Comparison of ENCODE assay signal across 14 cellular contexts in the genomic region with DNA sequence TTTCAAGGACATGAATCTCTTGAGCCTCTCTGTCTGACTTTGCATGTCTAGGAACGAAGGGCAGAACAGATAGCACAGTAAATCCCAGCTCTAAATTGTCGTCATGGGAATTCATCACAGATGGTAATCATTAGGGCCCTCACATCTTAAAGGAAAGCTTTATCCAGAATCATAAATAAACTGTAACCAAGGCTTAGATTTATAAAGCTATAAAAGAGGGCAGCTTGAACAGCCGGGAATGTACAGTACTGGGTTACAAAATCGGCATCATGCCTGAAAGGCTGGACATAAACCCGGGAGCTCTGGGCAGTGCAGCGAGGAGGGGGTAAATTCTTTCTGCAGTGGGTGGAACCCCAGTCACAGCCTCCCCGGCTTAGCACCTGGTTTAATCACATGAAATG.
DNase-seq lines count a peak whose midpoint lies in the region; ATAC-seq and TF ChIP-seq lines count a peak whose summit lies in the region.
"Had no signal": no experiment of that assay in that cellular context is flagged by ENCODE, and none has a peak within 500 bp of the region (broad histone marks: within the 10 kb centered on the region; RNA-seq: fewer than 3 reads in every experiment).

No MANE protein-coding gene starts in this region.

- peaks cover 13% of the 10 kb centered on the region for H3K79me2 ChIP-seq in smooth muscle cell (ENCODE audit: low read depth)

- H3K36me3 ChIP-seq in smooth muscle cell (ENCODE audit: low read depth) = peaks cover 16% of the 10 kb centered on the region

- H3K9me3 ChIP-seq in smooth muscle cell (replicated peaks; ENCODE audit: low read depth) = no peaks in the 10 kb centered on the region
- no peaks in the 10 kb centered on the region for H3K9me3 ChIP-seq in right cardiac atrium (ENCODE audit: control insufficient read depth, low read length)

- H3K27ac Mint-ChIP-seq in activated naive CD8-positive, alpha-beta T cell treated with anti-CD3 and anti-CD28 coated beads for 36 hours = no peak overlapping the region
- H3K27ac Mint-ChIP-seq in chondrocyte (ENCODE audit: unreplicated experiment) = no peak overlapping the region
- H3K27ac Mint-ChIP-seq: memory B cell; stimulated activated naive CD8-positive, alpha-beta T cell treated with anti-CD3 and anti-CD28 coated beads, Interleukin-15, Interleukin-2, amounts not matched to agents 100 ng/mL and 50 ng/mL, for 24 hours had no signal

- H3K4me2 ChIP-seq in smooth muscle cell = peak overlapping the region; percentile 7

- H3K4me1 Mint-ChIP-seq in activated naive CD8-positive, alpha-beta T cell treated with anti-CD3 and anti-CD28 coated beads for 36 hours = no peaks in the 10 kb centered on the region
- H3K4me1 Mint-ChIP-seq in chondrocyte (ENCODE audit: low read depth) = peaks cover 2% of the 10 kb centered on the region
- H3K4me1 Mint-ChIP-seq: memory B cell had no signal

- H4K20me1 ChIP-seq in smooth muscle cell (ENCODE audit: low read depth) = no peaks in the 10 kb centered on the region

- H3K4me3 Mint-ChIP-seq in activated naive CD8-positive, alpha-beta T cell treated with anti-CD3 and anti-CD28 coated beads for 36 hours = no peak overlapping the region
- H3K4me3 Mint-ChIP-seq in chondrocyte (ENCODE audit: unreplicated experiment) = no peak overlapping the region
- H3K4me3 Mint-ChIP-seq: memory B cell; stimulated activated naive CD8-positive, alpha-beta T cell treated with anti-CD3 and anti-CD28 coated beads, Interleukin-15, Interleukin-2, amounts not matched to agents 100 ng/mL and 50 ng/mL, for 24 hours had no signal

- no peaks in the 10 kb centered on the region for H3K36me3 Mint-ChIP-seq in activated naive CD8-positive, alpha-beta T cell treated with anti-CD3 and anti-CD28 coated beads for 36 hours
- H3K36me3 Mint-ChIP-seq in chondrocyte (ENCODE audit: low read depth) = peaks cover 47% of the 10 kb centered on the region
- H3K36me3 Mint-ChIP-seq: memory B cell had no signal

- peaks cover 32% of the 10 kb centered on the region for H3F3A ChIP-seq in smooth muscle cell (ENCODE audit: low read depth)

- peak overlapping the region; percentile 72 for H3K9ac ChIP-seq in smooth muscle cell (ENCODE audit: low read depth)

- TF ChIP-seq CTCF in VCaP (conservative IDR thresholded peaks at IDR 0.05) = no peak
- TF ChIP-seq CTCF in smooth muscle cell (IDR thresholded peaks at IDR 0.05; ENCODE audit: borderline replicate concordance, insufficient read depth, poor library complexity, severe bottlenecking) = no peak
- no peak for TF ChIP-seq CTCF in chondrocyte (IDR thresholded peaks at IDR 0.05)

- no peaks in the 10 kb centered on the region for H3K4me1 ChIP-seq in smooth muscle cell (ENCODE audit: low read depth)
- H3K4me1 ChIP-seq in right cardiac atrium (ENCODE audit: control insufficient read depth, insufficient read depth, low read length) = no peaks in the 10 kb centered on the region

- no peak overlapping the region for H2AFZ ChIP-seq in smooth muscle cell (ENCODE audit: low read depth)

- H3K27me3 Mint-ChIP-seq in activated naive CD8-positive, alpha-beta T cell treated with anti-CD3 and anti-CD28 coated beads for 36 hours = peaks cover 3% of the 10 kb centered on the region
- no peaks in the 10 kb centered on the region for H3K27me3 Mint-ChIP-seq in chondrocyte (ENCODE audit: low read depth)

- intact Hi-C loops in right cardiac atrium (cut with DNase I) = no loop called here

- no peaks in the 10 kb centered on the region for H3K27me3 ChIP-seq in smooth muscle cell (ENCODE audit: low read depth)
- no peaks in the 10 kb centered on the region for H3K27me3 ChIP-seq in right cardiac atrium (ENCODE audit: control insufficient read depth, insufficient read depth)

- H3K27ac ChIP-seq in VCaP (peak overlapping the region; percentile 50), smooth muscle cell (ENCODE audit: low read depth) (peak overlapping the region; percentile 99), right cardiac atrium (ENCODE audit: low read length) (no peak overlapping the region)

- H3K4me3 ChIP-seq in smooth muscle cell (no peak overlapping the region), right cardiac atrium (ENCODE audit: low read length) (no peak overlapping the region)
- H3K4me3 ChIP-seq: K562 had no signal

- WGBS in smooth muscle cell (ENCODE audit: low lambda C conversion rate) = 21% methylated on average over 7 of the region's 7 CpGs
- WGBS in right cardiac atrium = 77% methylated on average over 7 of the region's 7 CpGs

- peak; percentile 98 for DNase-seq in GM04503 (ENCODE audit: low read depth)
- peak; percentile 6 for DNase-seq in hepatic stellate cell (ENCODE audit: low spot score)
- DNase-seq in smooth muscle cell (lab: John Stamatoyannopoulos, UW; ENCODE audit: unreplicated experiment) = peak; percentile 30
- DNase-seq in right cardiac atrium = no peak
- no peak for DNase-seq in activated naive CD8-positive, alpha-beta T cell treated with anti-CD3 and anti-CD28 coated beads for 36 hours
- DNase-seq in NOMO-1 (lab: John Stamatoyannopoulos, UW; ENCODE audit: unreplicated experiment in 2 of 2) = no peak
- DNase-seq in chondrocyte (ENCODE audit: low spot score) = no peak
- DNase-seq: central memory CD4-positive, alpha-beta T cell; NCI-H1436 treated with DMSO at 0.1 percent for 48 hours; NCI-H526 treated with DMSO at 0.1 percent for 48 hours had no signal

- no peak for ATAC-seq in right cardiac atrium
- ATAC-seq: K562 had no signal

- H3K9me3 Mint-ChIP-seq in activated naive CD8-positive, alpha-beta T cell treated with anti-CD3 and anti-CD28 coated beads for 36 hours = no peaks in the 10 kb centered on the region
- no peaks in the 10 kb centered on the region for H3K9me3 Mint-ChIP-seq in chondrocyte (ENCODE audit: low read depth)
- H3K9me3 Mint-ChIP-seq: memory B cell; stimulated activated naive CD8-positive, alpha-beta T cell treated with anti-CD3 and anti-CD28 coated beads, Interleukin-15, Interleukin-2, amounts not matched to agents 100 ng/mL and 50 ng/mL, for 24 hours had no signal

Comparison
In these comparisons a context has a peak if more than half of its experiments do, and no peak if none do; other contexts are left out.
1. DNase-seq: peak in GM04503 (single experiment), hepatic stellate cell (single experiment) and smooth muscle cell (single experiment); none in right cardiac atrium (0 of 3), activated naive CD8-positive, alpha-beta T cell treated with anti-CD3 and anti-CD28 coated beads for 36 hours (single experiment), NOMO-1 (0 of 2) and chondrocyte (single experiment).